Comparison of ENCODE assay signal across 31 cellular contexts in genomic region chr21:32252136-32252535, GRCh38. TPM values are rescaled to one million over a fixed set of nuclear protein-coding genes. Genes with fewer than 3 reads are reported as not detected.
"Had no signal": no experiment of that assay in that cellular context is flagged by ENCODE, and none has a peak within 500 bp of the region (broad histone marks: within the 10 kb centered on the region; RNA-seq: fewer than 3 reads in every experiment).

No MANE protein-coding gene starts in this region.

- H3K27ac Mint-ChIP-seq: stimulated activated effector memory CD8-positive, alpha-beta T cell treated with anti-CD3 and anti-CD28 coated beads, Interleukin-12 subunit alpha, Interleukin-12 subunit beta, amount 100 ng/mL, for 72 hours; stimulated activated memory B cell treated with anti-CD40 and anti-IgM and Interleukin-4, amounts not matched to agents 10 μg/mL and 1 μg/mL and 100 μg/mL, for 72 hours; stimulated activated naive B cell treated with anti-CD40 and anti-IgM and Interleukin-4, amounts not matched to agents 10 μg/mL and 1 μg/mL and 100 μg/mL, for 72 hours; stimulated activated naive CD8-positive, alpha-beta T cell treated with anti-CD3 and anti-CD28 coated beads, Interleukin-15, Interleukin-2, amounts not matched to agents 100 ng/mL and 50 ng/mL, for 24 hours; type B pancreatic cell had no signal

- H3K27ac ChIP-seq: stomach, suprapubic skin, testis, thoracic aorta, thyroid gland, tibial artery, tibial nerve, transverse colon, upper lobe of left lung, upper lobe of right lung, uterus, vagina had no signal

- H3K9me3 Mint-ChIP-seq: type B pancreatic cell had no signal

- DNase-seq: stimulated activated CD4-positive, alpha-beta T cell treated with anti-CD3 and anti-CD28 coated beads, Interleukin-2, amount 100 ng/mL, for 48 hours; stimulated activated CD4-positive, alpha-beta T cell treated with anti-CD3 and anti-CD28 coated beads, Interleukin-4, amount 100 ng/mL, for 1 hour; stimulated activated CD4-positive, alpha-beta T cell treated with anti-CD3 and anti-CD28 coated beads, Interleukin-4, amount 100 ng/mL, for 24 hours; stimulated activated CD4-positive, alpha-beta T cell treated with anti-CD3 and anti-CD28 coated beads, Interleukin-4, amount 100 ng/mL, for 4 hours; stimulated activated CD8-positive, alpha-beta memory T cell treated with anti-CD3 and anti-CD28 coated beads, Interleukin-4, amount 100 ng/mL, for 48 hours; stimulated activated naive B cell treated with anti-CD40 and anti-IgM and Interleukin-4, amounts not matched to agents 10 μg/mL and 1 μg/mL and 100 μg/mL, for 72 hours; stimulated activated naive CD4-positive, alpha-beta T cell; stimulated activated naive CD4-positive, alpha-beta T cell treated with Interleukin-2 at 50 U/mL for 16 hours; stimulated activated naive CD8-positive, alpha-beta T cell treated with anti-CD3 and anti-CD28 coated beads, Interleukin-15, amount 100 ng/mL, for 72 hours; stimulated activated naive CD8-positive, alpha-beta T cell treated with anti-CD3 and anti-CD28 coated beads, Interleukin-15, Interleukin-2, amounts not matched to agents 100 U/mL and 50 U/mL, for 24 hours; stomach; substantia nigra; testis; thyroid gland; tibial artery; transverse colon; trophoblast cell; upper lobe of left lung; upper lobe of right lung; uterus had no signal

- H3K9me3 ChIP-seq: stomach, suprapubic skin, testis, thoracic aorta, thyroid gland, tibial artery, tibial nerve, transverse colon, upper lobe of left lung, upper lobe of right lung, uterus, vagina had no signal

- H3K4me3 ChIP-seq: stomach, suprapubic skin, testis, thoracic aorta, thyroid gland, tibial artery, tibial nerve, transverse colon, upper lobe of left lung, upper lobe of right lung, uterus, vagina had no signal

- H3K4me3 Mint-ChIP-seq: stimulated activated effector memory CD8-positive, alpha-beta T cell treated with anti-CD3 and anti-CD28 coated beads, Interleukin-12 subunit alpha, Interleukin-12 subunit beta, amount 100 ng/mL, for 72 hours; stimulated activated memory B cell treated with anti-CD40 and anti-IgM and Interleukin-4, amounts not matched to agents 10 μg/mL and 1 μg/mL and 100 μg/mL, for 72 hours; stimulated activated naive B cell treated with anti-CD40 and anti-IgM and Interleukin-4, amounts not matched to agents 10 μg/mL and 1 μg/mL and 100 μg/mL, for 72 hours; stimulated activated naive CD8-positive, alpha-beta T cell treated with anti-CD3 and anti-CD28 coated beads, Interleukin-15, amount 100 ng/mL, for 72 hours; stimulated activated naive CD8-positive, alpha-beta T cell treated with anti-CD3 and anti-CD28 coated beads, Interleukin-15, Interleukin-2, amounts not matched to agents 100 ng/mL and 50 ng/mL, for 24 hours; type B pancreatic cell had no signal

- ATAC-seq: stimulated activated effector memory CD8-positive, alpha-beta T cell treated with anti-CD3 and anti-CD28 coated beads, Interleukin-12 subunit alpha, Interleukin-12 subunit beta, amount 100 ng/mL, for 72 hours; stimulated activated memory B cell treated with anti-CD40 and anti-IgM and Interleukin-4, amounts not matched to agents 10 μg/mL and 1 μg/mL and 100 μg/mL, for 72 hours; stimulated activated naive B cell treated with anti-CD40 and anti-IgM and Interleukin-4, amounts not matched to agents 10 μg/mL and 1 μg/mL and 100 μg/mL, for 72 hours; stimulated activated naive CD8-positive, alpha-beta T cell treated with anti-CD3 and anti-CD28 coated beads, Interleukin-15, amount 100 ng/mL, for 72 hours; stimulated activated naive CD8-positive, alpha-beta T cell treated with anti-CD3 and anti-CD28 coated beads, Interleukin-15, Interleukin-2, amounts not matched to agents 100 U/mL and 50 U/mL, for 24 hours had no signal

- H3K4me1 ChIP-seq: testis, upper lobe of left lung had no signal

- H3K4me1 Mint-ChIP-seq: stimulated activated effector memory CD8-positive, alpha-beta T cell treated with anti-CD3 and anti-CD28 coated beads, Interleukin-12 subunit alpha, Interleukin-12 subunit beta, amount 100 ng/mL, for 72 hours; stimulated activated memory B cell treated with anti-CD40 and anti-IgM and Interleukin-4, amounts not matched to agents 10 μg/mL and 1 μg/mL and 100 μg/mL, for 72 hours; stimulated activated naive B cell treated with anti-CD40 and anti-IgM and Interleukin-4, amounts not matched to agents 10 μg/mL and 1 μg/mL and 100 μg/mL, for 72 hours; stimulated activated naive CD8-positive, alpha-beta T cell treated with anti-CD3 and anti-CD28 coated beads, Interleukin-15, amount 100 ng/mL, for 72 hours had no signal

- H3K36me3 ChIP-seq: stomach, suprapubic skin, thoracic aorta, thyroid gland, tibial artery, tibial nerve, transverse colon, upper lobe of left lung, upper lobe of right lung, uterus, vagina had no signal

- H3K36me3 Mint-ChIP-seq: stimulated activated effector memory CD8-positive, alpha-beta T cell treated with anti-CD3 and anti-CD28 coated beads, Interleukin-12 subunit alpha, Interleukin-12 subunit beta, amount 100 ng/mL, for 72 hours; type B pancreatic cell had no signal

RNA-seq across cellular contexts. Expression of gene MRAP, which starts 46.5 kb away (rescaled TPM):
- total RNA-seq: temporal lobe, thoracic aorta, thyroid gland, transverse colon, ureter, urinary bladder, uterus had no signal
